Comparison of ENCODE assay signal across 8 cellular contexts in genomic region chr10:13347235-13348156, GRCh38. TPM values are rescaled to one million over a fixed set of nuclear protein-coding genes. Genes with fewer than 3 reads are reported as not detected.
DNase-seq lines count a peak whose midpoint lies in the region; ATAC-seq and TF ChIP-seq lines count a peak whose summit lies in the region.

No MANE protein-coding gene starts in this region.

- peak; percentile 29 for TF ChIP-seq POLR2A in ovary (IDR thresholded peaks at IDR 0.05)

- DNase-seq in DMS53 treated with DMSO at 0.1 percent for 48 hours (lab: John Stamatoyannopoulos, UW; ENCODE audit: unreplicated experiment) (peak; percentile 51), KG1 (lab: John Stamatoyannopoulos, UW) (peak; percentile 40), Right ventricle myocardium inferior (ENCODE audit: missing footprints) (peak; percentile 91), ovary (peak; percentile 84 to 91 (median 86))

- H3K27ac Mint-ChIP-seq in activated naive CD8-positive, alpha-beta T cell = no peak overlapping the region

- peak overlapping the region; percentile 95 to 99 for H3K27ac ChIP-seq in ovary
- peak overlapping the region; percentile 96 for H3K27ac ChIP-seq in thymus (ENCODE audit: low read depth)

- H3K36me3 Mint-ChIP-seq in activated naive CD8-positive, alpha-beta T cell = no peaks in the 10 kb centered on the region

- no peak for TF ChIP-seq CTCF in ovary (IDR thresholded peaks at IDR 0.05)

- no peaks in the 10 kb centered on the region for H3K27me3 ChIP-seq in ovary
- no peaks in the 10 kb centered on the region for H3K27me3 ChIP-seq in thymus (ENCODE audit: control insufficient read depth, insufficient read depth)

- peaks cover 65% of the 10 kb centered on the region for H3K4me1 Mint-ChIP-seq in activated naive CD8-positive, alpha-beta T cell (ENCODE audit: low read depth)

- H3K36me3 ChIP-seq in ovary = no peaks in the 10 kb centered on the region
- no peaks in the 10 kb centered on the region for H3K36me3 ChIP-seq in thymus (ENCODE audit: control insufficient read depth, insufficient read depth)

- peak; percentile 37 for ATAC-seq in GM21576 (IDR thresholded peaks at IDR 0.05; ENCODE audit: unreplicated experiment)
- peak; percentile 39 for ATAC-seq in SK-N-SH treated with all-trans-retinoic acid at 6 μM for 48 hours
- ATAC-seq in Right ventricle myocardium inferior = peak; percentile 78

- WGBS in ovary, 3 donors = 0 to 1% (median 0%) methylated on average over 61 to 133 of the region's 145 CpGs
- under 1% methylated on average over 144 of the region's 145 CpGs for WGBS in thymus

- H3K4me3 ChIP-seq in ovary (peak overlapping the region; percentile 88), thymus (ENCODE audit: low read length) (peak overlapping the region; percentile 97)

- H3K9me3 ChIP-seq in ovary (no peaks in the 10 kb centered on the region), thymus (ENCODE audit: control insufficient read depth) (no peaks in the 10 kb centered on the region)

- no peaks in the 10 kb centered on the region for H3K9me3 Mint-ChIP-seq in activated naive CD8-positive, alpha-beta T cell (ENCODE audit: low read depth)

- intact Hi-C loops in Right ventricle myocardium inferior (cut with DNase I) (loop anchor here (2.0 kb wide), 1 partner anchor 43 kb away; no protein-coding TSS in a partner anchor), ovary (cut with DNase I) (loop anchor here in 1 of 4 donors (5.0 kb wide), 1 partner anchor 45 kb away; the partner anchor contains the start of gene PHYH)

- TF ChIP-seq EP300 in ovary (IDR thresholded peaks at IDR 0.05) = no peak

- H3K27me3 Mint-ChIP-seq in activated naive CD8-positive, alpha-beta T cell = no peaks in the 10 kb centered on the region

- H3K4me1 ChIP-seq in ovary (ENCODE audit: insufficient read depth) (peaks cover 6% of the 10 kb centered on the region), thymus (ENCODE audit: control insufficient read depth, insufficient read depth, low read length) (peaks cover 26% of the 10 kb centered on the region)

- H3K4me3 Mint-ChIP-seq in activated naive CD8-positive, alpha-beta T cell = peak overlapping the region; percentile 88

TF ChIP-seq in SK-N-SH treated with all-trans-retinoic acid at 6 μM for 48 hours, 23 proteins besides CTCF, POLR2A, EP300 and RAD21:
- TF ChIP-seq SNAI2 (CRISPR knock-in tag; IDR thresholded peaks at IDR 0.05) = no peak
- no peak for TF ChIP-seq PPARA (CRISPR knock-in tag; IDR thresholded peaks at IDR 0.05; ENCODE audit: borderline replicate concordance)
- TF ChIP-seq CSRNP3 (CRISPR knock-in tag; IDR thresholded peaks at IDR 0.05) = no peak
- no peak for TF ChIP-seq ISL1 (CRISPR knock-in tag; IDR thresholded peaks at IDR 0.05)
- TF ChIP-seq OSR1 (CRISPR knock-in tag; IDR thresholded peaks at IDR 0.05) = no peak
- no peak for TF ChIP-seq ARNTL (CRISPR knock-in tag; IDR thresholded peaks at IDR 0.05; ENCODE audit: borderline replicate concordance, low read depth)
- TF ChIP-seq CSDC2 (CRISPR knock-in tag; IDR thresholded peaks at IDR 0.05) = no peak
- no peak for TF ChIP-seq CREB5 (CRISPR knock-in tag; IDR thresholded peaks at IDR 0.05; ENCODE audit: low read depth)
- TF ChIP-seq TSHZ2 (CRISPR knock-in tag; IDR thresholded peaks at IDR 0.05) = no peak
- TF ChIP-seq RARB (CRISPR knock-in tag; IDR thresholded peaks at IDR 0.05) = no peak
- TF ChIP-seq ZNF70 (CRISPR knock-in tag; IDR thresholded peaks at IDR 0.05) = no peak
- no peak for TF ChIP-seq BACH2 (CRISPR knock-in tag; IDR thresholded peaks at IDR 0.05; ENCODE audit: borderline replicate concordance)
- no peak for TF ChIP-seq ESRRG (CRISPR knock-in tag; IDR thresholded peaks at IDR 0.05)
- no peak for TF ChIP-seq ZNF8 (CRISPR knock-in tag; IDR thresholded peaks at IDR 0.05)
- TF ChIP-seq TCF4 (CRISPR knock-in tag; IDR thresholded peaks at IDR 0.05; ENCODE audit: borderline replicate concordance) = no peak
- TF ChIP-seq ZC3H10 (CRISPR knock-in tag; IDR thresholded peaks at IDR 0.05) = no peak
- TF ChIP-seq ZNF565 (CRISPR knock-in tag; conservative IDR thresholded peaks at IDR 0.05; ENCODE audit: low read depth) = no peak

RNA-seq across cellular contexts. Expression of gene SEPHS1, which starts 0.6 kb away (rescaled TPM):
- total RNA-seq in Right ventricle myocardium inferior = 30.3 TPM
- 10 to 100 TPM; 27.2 to 62.0 (median 50.6) TPM for total RNA-seq in ovary
- 10 to 100 TPM; 39.7 to 76.7 TPM for polyA plus RNA-seq in ovary
- polyA plus RNA-seq in thymus = 33.2 TPM

RNA-seq across cellular contexts. Expression of gene PHYH, which starts 47.6 kb away (rescaled TPM):
- 177 TPM for total RNA-seq in Right ventricle myocardium inferior
- total RNA-seq in ovary = 10 to 100 TPM; 20.0 to 49.7 (median 39.5) TPM
- 10 to 100 TPM; 41.6 to 42.8 TPM for polyA plus RNA-seq in ovary
- 18.1 TPM for polyA plus RNA-seq in thymus

Comparison
In these comparisons a context has a peak if more than half of its experiments do, and no peak if none do; other contexts are left out.
1. Peak in every context shown above with its lines: DNase-seq, ATAC-seq, H3K4me3 ChIP-seq and H3K27ac ChIP-seq.
2. DNase-seq: peak in every context shown above with its lines; median percentile 91 in Right ventricle myocardium inferior; 86 in ovary; 51 in DMS53 treated with DMSO at 0.1 percent for 48 hours; 40 in KG1.